1 cellular context compared by ENCODE assay signal in the genomic region with DNA sequence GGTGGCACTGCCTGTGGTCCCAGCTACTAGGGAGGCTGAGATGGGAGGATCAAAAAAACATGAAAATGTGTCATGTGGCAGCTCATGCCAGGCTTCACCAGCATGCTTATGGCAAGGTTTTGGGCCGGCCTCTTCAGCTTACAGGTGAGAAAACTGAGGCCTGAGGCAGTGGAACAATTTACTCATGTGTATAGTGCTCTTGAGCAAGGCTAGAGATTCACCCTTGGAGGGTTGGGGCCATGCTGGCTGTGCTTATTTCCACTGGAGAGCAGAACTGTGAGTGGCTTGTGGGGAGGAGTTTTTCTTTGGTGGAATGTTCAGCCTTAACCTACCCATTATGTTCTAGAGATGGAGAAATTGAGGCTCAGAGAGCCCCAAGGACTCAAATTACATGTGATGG.
TF ChIP-seq lines count a peak whose summit lies in the region.

No MANE protein-coding gene starts in this region.

TF ChIP-seq in WTC11, 78 proteins besides CTCF, POLR2A, EP300 and RAD21 (continued from another document):
- TF ChIP-seq, protein P1, sequence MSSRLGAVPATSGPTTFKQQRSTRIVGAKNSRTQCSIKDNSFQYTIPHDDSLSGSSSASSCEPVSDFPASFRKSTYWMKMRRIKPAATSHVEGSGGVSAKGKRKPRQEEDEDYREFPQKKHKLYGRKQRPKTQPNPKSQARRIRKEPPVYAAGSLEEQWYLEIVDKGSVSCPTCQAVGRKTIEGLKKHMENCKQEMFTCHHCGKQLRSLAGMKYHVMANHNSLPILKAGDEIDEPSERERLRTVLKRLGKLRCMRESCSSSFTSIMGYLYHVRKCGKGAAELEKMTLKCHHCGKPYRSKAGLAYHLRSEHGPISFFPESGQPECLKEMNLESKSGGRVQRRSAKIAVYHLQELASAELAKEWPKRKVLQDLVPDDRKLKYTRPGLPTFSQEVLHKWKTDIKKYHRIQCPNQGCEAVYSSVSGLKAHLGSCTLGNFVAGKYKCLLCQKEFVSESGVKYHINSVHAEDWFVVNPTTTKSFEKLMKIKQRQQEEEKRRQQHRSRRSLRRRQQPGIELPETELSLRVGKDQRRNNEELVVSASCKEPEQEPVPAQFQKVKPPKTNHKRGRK (CRISPR knock-in tag; IDR thresholded peaks at IDR 0.05; ENCODE audit: borderline replicate concordance): no peak
- TF ChIP-seq SMAD4 (CRISPR knock-in tag; IDR thresholded peaks at IDR 0.05): no peak
- TF ChIP-seq, protein P2, sequence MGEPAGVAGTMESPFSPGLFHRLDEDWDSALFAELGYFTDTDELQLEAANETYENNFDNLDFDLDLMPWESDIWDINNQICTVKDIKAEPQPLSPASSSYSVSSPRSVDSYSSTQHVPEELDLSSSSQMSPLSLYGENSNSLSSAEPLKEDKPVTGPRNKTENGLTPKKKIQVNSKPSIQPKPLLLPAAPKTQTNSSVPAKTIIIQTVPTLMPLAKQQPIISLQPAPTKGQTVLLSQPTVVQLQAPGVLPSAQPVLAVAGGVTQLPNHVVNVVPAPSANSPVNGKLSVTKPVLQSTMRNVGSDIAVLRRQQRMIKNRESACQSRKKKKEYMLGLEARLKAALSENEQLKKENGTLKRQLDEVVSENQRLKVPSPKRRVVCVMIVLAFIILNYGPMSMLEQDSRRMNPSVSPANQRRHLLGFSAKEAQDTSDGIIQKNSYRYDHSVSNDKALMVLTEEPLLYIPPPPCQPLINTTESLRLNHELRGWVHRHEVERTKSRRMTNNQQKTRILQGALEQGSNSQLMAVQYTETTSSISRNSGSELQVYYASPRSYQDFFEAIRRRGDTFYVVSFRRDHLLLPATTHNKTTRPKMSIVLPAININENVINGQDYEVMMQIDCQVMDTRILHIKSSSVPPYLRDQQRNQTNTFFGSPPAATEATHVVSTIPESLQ (CRISPR knock-in tag; IDR thresholded peaks at IDR 0.05): no peak
- no peak for TF ChIP-seq NFATC4 (CRISPR knock-in tag; IDR thresholded peaks at IDR 0.05)
- no peak for TF ChIP-seq FOXP1 (CRISPR knock-in tag; IDR thresholded peaks at IDR 0.05; ENCODE audit: borderline replicate concordance)
- TF ChIP-seq, protein P3, sequence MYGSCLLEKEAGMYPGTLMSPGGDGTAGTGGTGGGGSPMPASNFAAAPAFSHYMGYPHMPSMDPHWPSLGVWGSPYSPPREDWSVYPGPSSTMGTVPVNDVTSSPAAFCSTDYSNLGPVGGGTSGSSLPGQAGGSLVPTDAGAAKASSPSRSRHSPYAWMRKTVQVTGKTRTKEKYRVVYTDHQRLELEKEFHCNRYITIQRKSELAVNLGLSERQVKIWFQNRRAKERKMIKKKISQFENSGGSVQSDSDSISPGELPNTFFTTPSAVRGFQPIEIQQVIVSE (CRISPR knock-in tag; IDR thresholded peaks at IDR 0.05; ENCODE audit: borderline replicate concordance): no peak
- TF ChIP-seq, protein P4, sequence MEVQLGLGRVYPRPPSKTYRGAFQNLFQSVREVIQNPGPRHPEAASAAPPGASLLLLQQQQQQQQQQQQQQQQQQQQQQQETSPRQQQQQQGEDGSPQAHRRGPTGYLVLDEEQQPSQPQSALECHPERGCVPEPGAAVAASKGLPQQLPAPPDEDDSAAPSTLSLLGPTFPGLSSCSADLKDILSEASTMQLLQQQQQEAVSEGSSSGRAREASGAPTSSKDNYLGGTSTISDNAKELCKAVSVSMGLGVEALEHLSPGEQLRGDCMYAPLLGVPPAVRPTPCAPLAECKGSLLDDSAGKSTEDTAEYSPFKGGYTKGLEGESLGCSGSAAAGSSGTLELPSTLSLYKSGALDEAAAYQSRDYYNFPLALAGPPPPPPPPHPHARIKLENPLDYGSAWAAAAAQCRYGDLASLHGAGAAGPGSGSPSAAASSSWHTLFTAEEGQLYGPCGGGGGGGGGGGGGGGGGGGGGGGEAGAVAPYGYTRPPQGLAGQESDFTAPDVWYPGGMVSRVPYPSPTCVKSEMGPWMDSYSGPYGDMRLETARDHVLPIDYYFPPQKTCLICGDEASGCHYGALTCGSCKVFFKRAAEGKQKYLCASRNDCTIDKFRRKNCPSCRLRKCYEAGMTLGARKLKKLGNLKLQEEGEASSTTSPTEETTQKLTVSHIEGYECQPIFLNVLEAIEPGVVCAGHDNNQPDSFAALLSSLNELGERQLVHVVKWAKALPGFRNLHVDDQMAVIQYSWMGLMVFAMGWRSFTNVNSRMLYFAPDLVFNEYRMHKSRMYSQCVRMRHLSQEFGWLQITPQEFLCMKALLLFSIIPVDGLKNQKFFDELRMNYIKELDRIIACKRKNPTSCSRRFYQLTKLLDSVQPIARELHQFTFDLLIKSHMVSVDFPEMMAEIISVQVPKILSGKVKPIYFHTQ (CRISPR knock-in tag; IDR thresholded peaks at IDR 0.05): no peak
- no peak for TF ChIP-seq ELF4 (CRISPR knock-in tag; IDR thresholded peaks at IDR 0.05; ENCODE audit: low read depth)
- TF ChIP-seq ZNF423 (CRISPR knock-in tag; IDR thresholded peaks at IDR 0.05): no peak
- TF ChIP-seq ZNF219 (CRISPR knock-in tag; IDR thresholded peaks at IDR 0.05; ENCODE audit: borderline replicate concordance): no peak
TF ChIP-seq in WTC11: peak in this region for 0.
